Comparison of ENCODE assay signal across 16 cellular contexts in genomic region chr4:85787133-85787532, GRCh38.
DNase-seq lines count a peak whose midpoint lies in the region; FAIRE-seq and TF ChIP-seq lines count a peak whose summit lies in the region.
"Had no signal": no experiment of that assay in that cellular context is flagged by ENCODE, and none has a peak within 500 bp of the region (broad histone marks: within the 10 kb centered on the region; RNA-seq: fewer than 3 reads in every experiment).

No MANE protein-coding gene starts in this region.

- H3K27me3 Mint-ChIP-seq in HFFc6 (ENCODE audit: insufficient read depth), result no peaks in the 10 kb centered on the region; the same call in 1 of the 2 replicates
- H3K27me3 Mint-ChIP-seq: activated naive CD4-positive, alpha-beta T cell treated with anti-CD3 and anti-CD28 coated beads, Interleukin-2, amount 10 ng/mL, durations not matched to agents 7 days and 5 days had no signal

- peak overlapping the region; percentile 54 for H3K4me3 Mint-ChIP-seq in HFFc6
- H3K4me3 Mint-ChIP-seq: activated naive CD4-positive, alpha-beta T cell treated with anti-CD3 and anti-CD28 coated beads, Interleukin-2, amount 10 ng/mL, durations not matched to agents 7 days and 5 days had no signal

- H3K4me1 ChIP-seq in tibial artery, result peaks cover 0 to 99% (median 7%) of the 10 kb centered on the region in 4 donors
- no peaks in the 10 kb centered on the region for H3K4me1 ChIP-seq in BE2C
- H3K4me1 ChIP-seq: Caco-2 had no signal

- TF ChIP-seq CTCF in HFFc6 (IDR thresholded peaks at IDR 0.05), result no peak
- no peak for TF ChIP-seq CTCF in tibial artery (IDR thresholded peaks at IDR 0.05)
- TF ChIP-seq CTCF in BE2C (IDR thresholded peaks at IDR 0.05; ENCODE audit: low read depth, low read length), result no peak

- peaks cover 30% of the 10 kb centered on the region for H3K36me3 Mint-ChIP-seq in HFFc6 (ENCODE audit: low read depth)
- H3K36me3 Mint-ChIP-seq: activated naive CD4-positive, alpha-beta T cell treated with anti-CD3 and anti-CD28 coated beads, Interleukin-2, amount 10 ng/mL, durations not matched to agents 7 days and 5 days had no signal

- H3K27me3 ChIP-seq in tibial artery, result no peaks in the 10 kb centered on the region
- H3K27me3 ChIP-seq in BE2C, result no peaks in the 10 kb centered on the region
- H3K27me3 ChIP-seq: SJCRH30, spleen had no signal

- peak overlapping the region; percentile 90 for H3K27ac Mint-ChIP-seq in HFFc6
- H3K27ac Mint-ChIP-seq: activated naive CD4-positive, alpha-beta T cell treated with anti-CD3 and anti-CD28 coated beads, Interleukin-2, amount 10 ng/mL, durations not matched to agents 7 days and 5 days had no signal

- peak overlapping the region; percentile 4 to 35 for H3K27ac ChIP-seq in tibial artery
- H3K27ac ChIP-seq: SJCRH30, spleen had no signal

- H3K36me3 ChIP-seq in tibial artery, result no peaks in the 10 kb centered on the region
- no peaks in the 10 kb centered on the region for H3K36me3 ChIP-seq in BE2C
- H3K36me3 ChIP-seq: SJCRH30, spleen had no signal

- intact Hi-C loops in tibial artery (cut with DNase I; ENCODE audit: low total_unique reads), result no loop called here

- peak; percentile 78 for DNase-seq in HFFc6
- DNase-seq in astrocyte of the hippocampus (ENCODE audit: low read depth, low spot score), result peak; percentile 13
- peak; percentile 40 for DNase-seq in foreskin melanocyte
- DNase-seq in tibial artery, result no peak
- DNase-seq in GM12891 (ENCODE audit: insufficient read length, low spot score), result no peak
- no peak for DNase-seq in BE2C
- no peak for DNase-seq in effector CD8-positive, alpha-beta T cell (lab: John Stamatoyannopoulos, UW)
- DNase-seq in NCI-H2227 treated with DMSO at 0.1 percent for 48 hours (lab: John Stamatoyannopoulos, UW), result no peak
- DNase-seq: activated CD8-positive, alpha-beta memory T cell treated with anti-CD3 and anti-CD28 coated beads for 24 hours; activated naive CD4-positive, alpha-beta T cell treated with anti-CD3 and anti-CD28 coated beads, Interleukin-2, amount 10 ng/mL, durations not matched to agents 7 days and 5 days; Caco-2; Karpas-422; NCI-H1930; spleen had no signal

- FAIRE-seq in GM12891 (lab: Jason Lieb, UNC), result no peak
- FAIRE-seq: colon had no signal

- H3K9me3 Mint-ChIP-seq in HFFc6, result no peaks in the 10 kb centered on the region; the same call in 1 of the 2 replicates
- H3K9me3 Mint-ChIP-seq: activated naive CD4-positive, alpha-beta T cell treated with anti-CD3 and anti-CD28 coated beads, Interleukin-2, amount 10 ng/mL, durations not matched to agents 7 days and 5 days had no signal

- H3K9me3 ChIP-seq in tibial artery (no peaks in the 10 kb centered on the region), BE2C (no peaks in the 10 kb centered on the region)
- H3K9me3 ChIP-seq: Caco-2, SJCRH30, spleen had no signal

- H3K4me1 Mint-ChIP-seq in HFFc6 (ENCODE audit: low read depth), result peaks cover 99% of the 10 kb centered on the region
- H3K4me1 Mint-ChIP-seq: activated naive CD4-positive, alpha-beta T cell treated with anti-CD3 and anti-CD28 coated beads, Interleukin-2, amount 10 ng/mL, durations not matched to agents 7 days and 5 days had no signal

- TF ChIP-seq POLR2A in GM12891 (IDR thresholded peaks at IDR 0.05; ENCODE audit: low read depth, low read length), result no peak

- H3K4me3 ChIP-seq in tibial artery, result no peak overlapping the region
- H3K4me3 ChIP-seq in BE2C (ENCODE audit: low read depth, low read length), result no peak overlapping the region
- H3K4me3 ChIP-seq: SJCRH30, spleen had no signal

TF ChIP-seq in GM12891, 5 proteins besides CTCF, POLR2A, EP300 and RAD21:
- TF ChIP-seq POU2F2 (IDR thresholded peaks at IDR 0.05; ENCODE audit: low read depth, low read length) (no peak), SPI1 (IDR thresholded peaks at IDR 0.05; ENCODE audit: low read depth, low read length) (no peak)

Comparison
In these comparisons a context has a peak if more than half of its experiments do, and no peak if none do; other contexts are left out.
1. DNase-seq: peak in HFFc6 (single experiment), astrocyte of the hippocampus (single experiment) and foreskin melanocyte (single experiment); none in tibial artery (0 of 2), GM12891 (single experiment), BE2C (single experiment), effector CD8-positive, alpha-beta T cell (single experiment) and NCI-H2227 treated with DMSO at 0.1 percent for 48 hours (single experiment).